ENCODE assay signal across 23 cellular contexts in genomic region chr2:109660046-109660860, GRCh38. TPM values are rescaled to one million over a fixed set of nuclear protein-coding genes. Genes with fewer than 3 reads are reported as not detected.
DNase-seq lines count a peak whose midpoint lies in the region; TF ChIP-seq lines count a peak whose summit lies in the region.
"Had no signal": no experiment of that assay in that cellular context is flagged by ENCODE, and none has a peak within 500 bp of the region (broad histone marks: within the 10 kb centered on the region; RNA-seq: fewer than 3 reads in every experiment).

No MANE protein-coding gene starts in this region.

- no peaks in the 10 kb centered on the region for H3K79me1 ChIP-seq in neuronal stem cell (ENCODE audit: low read depth, low read length)

- CTCF ChIA-PET in OCI-LY7 (lab: Charles Lee; ENCODE audit: unreplicated experiment): no interaction called here

- no peaks in the 10 kb centered on the region for H3K36me3 Mint-ChIP-seq in endodermal cell (ENCODE audit: low read depth)
- H3K36me3 Mint-ChIP-seq: immature natural killer cell; naive thymus-derived CD4-positive, alpha-beta T cell had no signal

- no peak overlapping the region for H2BK120ac ChIP-seq in neuronal stem cell (ENCODE audit: low read depth, low read length)

- H4K8ac ChIP-seq in neuronal stem cell (ENCODE audit: low read depth, low read length): no peak overlapping the region

- H3K4me1 Mint-ChIP-seq in endodermal cell: peaks cover 22% of the 10 kb centered on the region
- H3K4me1 Mint-ChIP-seq: immature natural killer cell; naive thymus-derived CD4-positive, alpha-beta T cell had no signal

- DNase-seq in G401 (ENCODE audit: low spot score) (peak; percentile 51), NCI-H524 (lab: John Stamatoyannopoulos, UW) (peak; percentile 34 to 80), endodermal cell (no peak), neuronal stem cell (ENCODE audit: low spot score) (no peak), D341Med (ENCODE audit: low spot score) (no peak), OCI-LY7 (ENCODE audit: low spot score) (no peak), SIG-M5 treated with dmso at 0.1 percent for 504 hours (lab: John Stamatoyannopoulos, UW; ENCODE audit: unreplicated experiment) (no peak)
- DNase-seq: activated CD4-positive, alpha-beta T cell treated with anti-CD3 and anti-CD28 coated beads for 48 hours; activated naive CD4-positive, alpha-beta T cell treated with Interleukin-2 at 50 U/mL for 16 hours; DMS153; immature natural killer cell; KBM-7; naive thymus-derived CD4-positive, alpha-beta T cell; NCI-H146; NCI-H345; SIG-M5; T-helper 9 cell; testis had no signal

- POLR2A ChIA-PET in OCI-LY7 (lab: Charles Lee): interaction anchor here (0.8 kb wide), 1 partner anchor 9 kb away, joined by 5 read pairs; no protein-coding TSS in a partner anchor

- no peak overlapping the region for H3K23ac ChIP-seq in neuronal stem cell (ENCODE audit: low read depth, low read length, poor library complexity)

- H3K27ac Mint-ChIP-seq in endodermal cell: no peak overlapping the region
- H3K27ac Mint-ChIP-seq: immature natural killer cell had no signal

- H3K14ac ChIP-seq in neuronal stem cell (ENCODE audit: low read length): no peak overlapping the region

- H3K18ac ChIP-seq in neuronal stem cell (ENCODE audit: low read length): no peak overlapping the region

- H2AFZ ChIP-seq in neuronal stem cell (ENCODE audit: low read length) (peak overlapping the region; percentile 42), OCI-LY7 (ENCODE audit: low read length) (no peak overlapping the region)

- H2BK12ac ChIP-seq in neuronal stem cell (ENCODE audit: low read length): no peak overlapping the region

- H2BK15ac ChIP-seq in neuronal stem cell (ENCODE audit: low read length): no peak overlapping the region

- TF ChIP-seq CTCF in endodermal cell (conservative IDR thresholded peaks at IDR 0.05) (no peak), OCI-LY7 (conservative IDR thresholded peaks at IDR 0.05; ENCODE audit: low read length) (no peak)

- no peak overlapping the region for H3K4me3 Mint-ChIP-seq in endodermal cell
- H3K4me3 Mint-ChIP-seq: immature natural killer cell; naive thymus-derived CD4-positive, alpha-beta T cell had no signal

- 77 to 97% methylated on average over 3 of the region's 3 CpGs for WGBS in endodermal cell (ENCODE audit: insufficient coverage in 1 of 2, insufficient read length in 1 of 2), 2 experiments
- WGBS in neuronal stem cell (ENCODE audit: extremely low coverage in 2 of 2, insufficient read length in 2 of 2, insufficient replicate concordance in 1 of 2), 2 donors: no CpG with 5 or more reads among the region's 3 CpGs

- H3K9ac ChIP-seq in endodermal cell (ENCODE audit: extremely low read depth, low read length, poor library complexity, severe bottlenecking) (no peak overlapping the region), neuronal stem cell (ENCODE audit: low read depth, low read length, poor library complexity) (no peak overlapping the region)
- H3K9ac ChIP-seq: BLaER1 had no signal

- BruUV-seq in OCI-LY7 (replicated peaks; lab: Mats Ljungman, UMichigan): no TSS peak

- no peaks in the 10 kb centered on the region for H3K79me2 ChIP-seq in OCI-LY7 (ENCODE audit: insufficient read depth, low read depth, low read length)

- H3K27me3 Mint-ChIP-seq in endodermal cell (ENCODE audit: insufficient read depth): no peaks in the 10 kb centered on the region

- H3K9me3 ChIP-seq in endodermal cell (ENCODE audit: control insufficient read depth, low read length) (no peaks in the 10 kb centered on the region), neuronal stem cell (replicated peaks in 1 of 2; ENCODE audit: control insufficient read depth in 2 of 2, insufficient read depth in 1 of 2, low read depth in 1 of 2, low read length in 2 of 2) (no peaks in the 10 kb centered on the region), OCI-LY7 (ENCODE audit: low read length) (no peaks in the 10 kb centered on the region)
- H3K9me3 ChIP-seq: BLaER1, prostate gland, testis had no signal

- no peaks in the 10 kb centered on the region for H3K27me3 ChIP-seq in endodermal cell (ENCODE audit: control insufficient read depth, insufficient read depth, low read length, poor library complexity, severe bottlenecking)
- H3K27me3 ChIP-seq in neuronal stem cell (ENCODE audit: control insufficient read depth in 3 of 3, insufficient read depth in 3 of 3, low read depth in 1 of 3, low read length in 3 of 3): peaks cover 0 to 15% (median 0%) of the 10 kb centered on the region in 3 experiments
- H3K27me3 ChIP-seq: BLaER1, testis had no signal

- no peak overlapping the region for H2AK5ac ChIP-seq in neuronal stem cell (ENCODE audit: low read depth, low read length)

- H3K4me3 ChIP-seq in endodermal cell (ENCODE audit: low read length) (no peak overlapping the region), neuronal stem cell (ENCODE audit: low read length in 2 of 2) (no peak overlapping the region), OCI-LY7 (ENCODE audit: low read depth, low read length, poor library complexity, severe bottlenecking) (no peak overlapping the region)
- H3K4me3 ChIP-seq: BLaER1, coronary artery, prostate gland, testis had no signal

- H4K20me1 ChIP-seq in OCI-LY7 (ENCODE audit: insufficient read depth, low read length): no peaks in the 10 kb centered on the region
- H4K20me1 ChIP-seq: BLaER1 had no signal

- no peak overlapping the region for H3K4ac ChIP-seq in neuronal stem cell (ENCODE audit: low read length)

- no peaks in the 10 kb centered on the region for H3K9me2 ChIP-seq in OCI-LY7 (ENCODE audit: insufficient read depth, low read length)

- intact Hi-C loops in OCI-LY7 (cut with micrococcal nuclease; ENCODE audit: unreplicated experiment): no loop called here

- H3K4me1 ChIP-seq in endodermal cell (ENCODE audit: control insufficient read depth, insufficient read depth, low read length): peaks cover 4% of the 10 kb centered on the region
- H3K4me1 ChIP-seq in neuronal stem cell (ENCODE audit: control insufficient read depth in 2 of 2, insufficient read depth in 1 of 2, low read depth in 1 of 2, low read length in 2 of 2): peaks cover 4 to 7% of the 10 kb centered on the region in 2 donors
- no peaks in the 10 kb centered on the region for H3K4me1 ChIP-seq in OCI-LY7 (ENCODE audit: insufficient read depth, low read length, poor library complexity, severe bottlenecking)
- H3K4me1 ChIP-seq: BLaER1, prostate gland, testis had no signal

- in situ Hi-C loops in G401 (cut with HindIII; ENCODE audit: low sequenced_read_pairs): no loop called here

- H3K27ac ChIP-seq in endodermal cell (ENCODE audit: low read depth, low read length) (peak overlapping the region; percentile 77), neuronal stem cell (replicated peaks; ENCODE audit: low read length) (no peak overlapping the region), OCI-LY7 (ENCODE audit: low read depth, low read length, poor library complexity, severe bottlenecking) (no peak overlapping the region)
- H3K27ac ChIP-seq: BLaER1, coronary artery, epithelial cell of prostate, HL-60, prostate gland, testis had no signal

- H2BK5ac ChIP-seq in neuronal stem cell (ENCODE audit: low read length): no peak overlapping the region

- H3K4me2 ChIP-seq in neuronal stem cell (ENCODE audit: insufficient read depth, low read length, poor library complexity, severe bottlenecking) (no peak overlapping the region), OCI-LY7 (ENCODE audit: low read length) (no peak overlapping the region)
- H3K4me2 ChIP-seq: BLaER1 had no signal

- H4K91ac ChIP-seq in neuronal stem cell (ENCODE audit: low read depth, low read length, poor library complexity): no peak overlapping the region

- H3K36me3 ChIP-seq in endodermal cell (ENCODE audit: control insufficient read depth, insufficient read depth, low read length) (no peaks in the 10 kb centered on the region), neuronal stem cell (replicated peaks in 1 of 2; ENCODE audit: control insufficient read depth in 2 of 2, insufficient read depth in 2 of 2, low read length in 2 of 2) (no peaks in the 10 kb centered on the region), OCI-LY7 (ENCODE audit: insufficient read depth, low read length) (no peaks in the 10 kb centered on the region)
- H3K36me3 ChIP-seq: BLaER1, prostate gland had no signal

- H3K9me3 Mint-ChIP-seq in endodermal cell: no peaks in the 10 kb centered on the region
- H3K9me3 Mint-ChIP-seq: immature natural killer cell; naive thymus-derived CD4-positive, alpha-beta T cell had no signal

RNA-seq across cellular contexts. Expression of gene SOWAHC, which starts 46.1 kb away (rescaled TPM):
- total RNA-seq in G401 (2014; rRNA removed; shearing (Covaris generic)): 0.06 and 0.34 TPM in 2 replicates
- total RNA-seq in endodermal cell (10 to 100 TPM; 11.1 to 14.9 TPM), OCI-LY7 (2022) (not detected in 2 replicates)
- polyA plus RNA-seq in endodermal cell (2013, experiment 1 of 2): 11.0 TPM
- 11.3 TPM for polyA plus RNA-seq in endodermal cell (2013, experiment 2 of 2)
- polyA plus RNA-seq in neuronal stem cell (2013, experiment 1 of 2): 5.2 TPM
- 5.1 TPM for polyA plus RNA-seq in neuronal stem cell (2013, experiment 2 of 2)
- total RNA-seq in OCI-LY7 (2014; rRNA removed; shearing (Covaris generic)): not detected in 2 replicates

RNA-seq across cellular contexts. Expression of gene SEPTIN10, which starts 46.5 kb away (rescaled TPM):
- total RNA-seq in G401 (2014; rRNA removed; shearing (Covaris generic)): 6.4 and 12.3 TPM in 2 replicates
- total RNA-seq in endodermal cell (100 to 1,000 TPM; 103 to 120 TPM), OCI-LY7 (2022) (not detected in 2 replicates)
- polyA plus RNA-seq in endodermal cell (2013, experiment 1 of 2): 84.1 TPM
- polyA plus RNA-seq in endodermal cell (2013, experiment 2 of 2): 94.9 TPM
- polyA plus RNA-seq in neuronal stem cell (2013, experiment 1 of 2): 71.3 TPM
- 70.6 TPM for polyA plus RNA-seq in neuronal stem cell (2013, experiment 2 of 2)
- not detected in 2 replicates for total RNA-seq in OCI-LY7 (2014; rRNA removed; shearing (Covaris generic))
- polyA plus RNA-seq: immature natural killer cell had no signal

Comparison
In these comparisons a context has a peak if more than half of its experiments do, and no peak if none do; other contexts are left out.
1. DNase-seq: peak in G401 (single experiment) and NCI-H524 (2 of 2); none in endodermal cell (single experiment), neuronal stem cell (single experiment), D341Med (single experiment), OCI-LY7 (single experiment) and SIG-M5 treated with dmso at 0.1 percent for 504 hours (single experiment).